Comparison of ENCODE assay signal across 12 cellular contexts in the genomic region with DNA sequence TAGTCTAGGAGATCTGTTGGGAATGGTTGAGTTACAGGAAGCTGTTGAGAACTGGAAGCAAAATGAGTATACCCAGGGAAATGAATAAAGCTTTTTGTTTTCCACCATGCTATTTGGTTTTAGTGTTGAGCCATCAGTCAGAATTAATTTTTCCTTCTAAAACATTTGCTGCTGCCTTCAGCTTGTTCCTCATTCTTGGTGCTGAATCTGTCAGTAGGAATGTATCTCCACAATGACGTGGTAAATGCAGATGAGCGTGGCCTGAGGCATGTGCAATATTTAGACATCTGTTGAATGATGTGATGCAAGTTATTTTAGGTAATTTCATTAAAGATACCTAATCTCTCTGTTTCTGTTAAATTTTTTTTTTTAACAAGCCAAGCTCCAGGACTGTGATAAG. TPM values are rescaled to one million over a fixed set of nuclear protein-coding genes. Genes with fewer than 3 reads are reported as not detected.
DNase-seq lines count a peak whose midpoint lies in the region; ATAC-seq, FAIRE-seq and TF ChIP-seq lines count a peak whose summit lies in the region.
"Had no signal": no experiment of that assay in that cellular context is flagged by ENCODE, and none has a peak within 500 bp of the region (broad histone marks: within the 10 kb centered on the region; RNA-seq: fewer than 3 reads in every experiment).

No MANE protein-coding gene starts in this region.

- ATAC-seq in HG03139 (IDR thresholded peaks at IDR 0.05; ENCODE audit: unreplicated experiment) (no peak), GM21737 (IDR thresholded peaks at IDR 0.05; ENCODE audit: unreplicated experiment) (no peak)
- ATAC-seq: left ventricle myocardium superior had no signal

- no peaks in the 10 kb centered on the region for H3K27me3 ChIP-seq in BLaER1
- H3K27me3 ChIP-seq in MG63, result no peaks in the 10 kb centered on the region

- peaks cover 71% of the 10 kb centered on the region for H3K4me1 Mint-ChIP-seq in mesothelial cell of epicardium

- H3K36me3 ChIP-seq in BLaER1 (peaks cover 100% of the 10 kb centered on the region), MG63 (peaks cover 98% of the 10 kb centered on the region)

- peaks cover 100% of the 10 kb centered on the region for H4K20me1 ChIP-seq in BLaER1

- no peaks in the 10 kb centered on the region for H3K9me3 Mint-ChIP-seq in mesothelial cell of epicardium

- peaks cover 65% of the 10 kb centered on the region for H3K36me3 Mint-ChIP-seq in mesothelial cell of epicardium

- no peak overlapping the region for H3K4me3 Mint-ChIP-seq in mesothelial cell of epicardium

- H3K4me1 ChIP-seq in BLaER1, result peaks cover 81% of the 10 kb centered on the region

- FAIRE-seq in urothelium cell line (lab: Jason Lieb, UNC), result no peak
- FAIRE-seq: colon had no signal

- peak overlapping the region; percentile 82 for H3K27ac Mint-ChIP-seq in mesothelial cell of epicardium

- H3K27ac ChIP-seq in BLaER1, result no peak overlapping the region

- no peaks in the 10 kb centered on the region for H3K9me3 ChIP-seq in BLaER1
- H3K9me3 ChIP-seq in MG63, result no peaks in the 10 kb centered on the region

- peak overlapping the region; percentile 8; the same call in 1 of the 2 replicates for H3K4me2 ChIP-seq in BLaER1

- DNase-seq in MG63 (peak; percentile 42), amniotic stem cell (lab: John Stamatoyannopoulos, UW) (peak; percentile 82), mesothelial cell of epicardium (ENCODE audit: low spot score in 2 of 2, unreplicated experiment in 2 of 2) (no peak), urothelium cell line (ENCODE audit: low spot score) (no peak), midbrain (lab: John Stamatoyannopoulos, UW) (no peak)
- DNase-seq: left ventricle myocardium superior; NCI-H1417; stimulated activated CD4-positive, alpha-beta T cell treated with anti-CD3 and anti-CD28 coated beads, Interleukin-2, amount 100 ng/mL, for 48 hours had no signal

- no peak overlapping the region for H3K4me3 ChIP-seq in BLaER1
- H3K4me3 ChIP-seq in MG63, result no peak overlapping the region

- H3K9ac ChIP-seq in BLaER1, result no peak overlapping the region

- TF ChIP-seq CTCF in mesothelial cell of epicardium (IDR thresholded peaks at IDR 0.05; ENCODE audit: unreplicated experiment), result no peak

- no peaks in the 10 kb centered on the region for H3K27me3 Mint-ChIP-seq in mesothelial cell of epicardium (ENCODE audit: low read depth)

RNA-seq across cellular contexts. Expression of a gene that starts 10.9 kb away (rescaled TPM):
- 41.4 and 44.3 TPM in 2 replicates for total RNA-seq in MG63 (2014; rRNA removed; shearing (Covaris generic); ENCODE audit: low replicate concordance)
- total RNA-seq in mesothelial cell of epicardium, result 76.7 to 80.6 TPM (median 78.9 TPM) in 3 replicates

Comparison
In these comparisons a context has a peak if more than half of its experiments do, and no peak if none do; other contexts are left out.
1. DNase-seq: peak in MG63 (single experiment) and amniotic stem cell (single experiment); none in mesothelial cell of epicardium (0 of 2), urothelium cell line (single experiment) and midbrain (single experiment).